ENCODE assay signal across 20 cellular contexts in the genomic region with DNA sequence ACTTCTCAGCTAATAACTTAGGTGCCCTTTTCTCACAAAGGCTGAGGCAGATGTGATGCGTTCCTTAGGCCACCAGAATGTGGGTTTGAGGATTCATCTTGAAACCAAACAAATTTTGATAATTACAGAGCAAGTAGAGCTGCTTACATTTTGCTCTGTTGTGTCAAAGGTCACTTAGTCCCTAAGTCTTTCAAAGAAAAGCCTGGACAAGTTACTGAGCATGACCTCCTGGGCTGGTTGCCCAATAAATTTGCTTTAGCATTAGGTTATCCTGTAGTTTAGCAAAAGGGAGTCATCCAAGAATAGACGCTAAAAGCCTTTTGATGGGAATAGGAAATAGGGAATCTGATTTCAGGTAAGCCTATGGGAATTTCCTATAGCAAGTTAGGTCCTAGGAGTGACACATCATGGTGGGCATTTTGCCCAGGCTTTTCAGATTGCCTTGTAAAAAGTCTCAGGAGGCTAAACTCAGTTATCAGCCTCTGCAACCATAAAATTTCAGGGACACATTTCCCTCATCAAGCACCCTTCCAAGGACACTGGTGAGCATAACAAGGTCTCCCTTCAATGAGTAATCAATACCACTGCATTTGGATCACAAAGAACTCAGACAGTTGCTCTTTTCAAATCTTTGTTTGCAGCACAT.
DNase-seq lines count a peak whose midpoint lies in the region; ATAC-seq and TF ChIP-seq lines count a peak whose summit lies in the region.
"Had no signal": no experiment of that assay in that cellular context is flagged by ENCODE, and none has a peak within 500 bp of the region (broad histone marks: within the 10 kb centered on the region; RNA-seq: fewer than 3 reads in every experiment).

No MANE protein-coding gene starts in this region.

- DNase-seq in adrenal gland (peak; percentile 26 to 75 (median 65)), glomerular visceral epithelial cell (ENCODE audit: extremely low spot score) (peak; percentile 35), Right ventricle myocardium superior (no peak), NOMO-1 treated with dmso at 0.1 percent for 144 hours (lab: John Stamatoyannopoulos, UW; ENCODE audit: unreplicated experiment) (no peak), RKO (ENCODE audit: low spot score) (no peak), ureter (ENCODE audit: low spot score) (no peak)
- DNase-seq: activated CD4-positive, alpha-beta memory T cell treated with anti-CD3 and anti-CD28 coated beads, Interleukin-2, amount 10 ng/mL, durations not matched to agents 7 days and 5 days; activated naive CD8-positive, alpha-beta T cell treated with anti-CD3 and anti-CD28 coated beads, Interleukin-2, amount 10 ng/mL, durations not matched to agents 7 days and 5 days; activated T-cell treated with anti-CD3 and anti-CD28 coated beads, Interleukin-2, amount 50 U/mL, for 4 hours; CD8-positive, alpha-beta memory T cell; left colon; NCI-H1048; NCI-H2081 treated with DMSO at 0.1 percent for 48 hours; NCI-H526; retina; stomach had no signal

- H3K27me3 ChIP-seq in adrenal gland, result no peaks in the 10 kb centered on the region
- H3K27me3 ChIP-seq: gastroesophageal sphincter, stomach, vagina had no signal

- no peaks in the 10 kb centered on the region for H3K9me3 ChIP-seq in adrenal gland (replicated peaks in 1 of 3)
- H3K9me3 ChIP-seq: gastroesophageal sphincter, stomach, vagina had no signal

- intact Hi-C loops in adrenal gland (cut with DNase I) (no loop called here), Right ventricle myocardium superior (cut with DNase I) (no loop called here)

- no peaks in the 10 kb centered on the region for H3K36me3 ChIP-seq in adrenal gland (replicated peaks in 1 of 2)
- H3K36me3 ChIP-seq: gastroesophageal sphincter, stomach, vagina had no signal

- 63 to 76% (median 66%) methylated on average over 2 of the region's 2 CpGs for WGBS in adrenal gland, 4 donors

- H3K27ac ChIP-seq in C4-2B (peak overlapping the region; percentile 77; the same call in 1 of the 2 replicates), adrenal gland (no peak overlapping the region)
- H3K27ac ChIP-seq: stomach, vagina had no signal

- no peak for TF ChIP-seq POLR2A in adrenal gland (IDR thresholded peaks at IDR 0.05)

- TF ChIP-seq CTCF in C4-2B (conservative IDR thresholded peaks at IDR 0.05) (no peak), adrenal gland (IDR thresholded peaks at IDR 0.05) (no peak)

- peaks cover 24 to 33% of the 10 kb centered on the region in 2 donors for H3K4me1 ChIP-seq in adrenal gland (replicated peaks in 1 of 2)

- no peak overlapping the region for H3K4me3 ChIP-seq in adrenal gland
- H3K4me3 ChIP-seq: gastroesophageal sphincter, stomach, vagina had no signal

- ATAC-seq in HG02852 (IDR thresholded peaks at IDR 0.05; ENCODE audit: unreplicated experiment), result peak; percentile 44
- no peak for ATAC-seq in Right ventricle myocardium superior (ENCODE audit: poor library complexity)
- ATAC-seq: activated T-cell treated with anti-CD3 and anti-CD28 coated beads, Interleukin-2, amount 50 U/mL, for 4 hours; gastroesophageal sphincter; left colon had no signal

Comparison
In these comparisons a context has a peak if more than half of its experiments do, and no peak if none do; other contexts are left out.
1. DNase-seq: peak in adrenal gland (7 of 7) and glomerular visceral epithelial cell (single experiment); none in Right ventricle myocardium superior (single experiment), NOMO-1 treated with dmso at 0.1 percent for 144 hours (single experiment), RKO (single experiment) and ureter (single experiment).